15 cellular contexts compared by ENCODE assay signal in the genomic region with DNA sequence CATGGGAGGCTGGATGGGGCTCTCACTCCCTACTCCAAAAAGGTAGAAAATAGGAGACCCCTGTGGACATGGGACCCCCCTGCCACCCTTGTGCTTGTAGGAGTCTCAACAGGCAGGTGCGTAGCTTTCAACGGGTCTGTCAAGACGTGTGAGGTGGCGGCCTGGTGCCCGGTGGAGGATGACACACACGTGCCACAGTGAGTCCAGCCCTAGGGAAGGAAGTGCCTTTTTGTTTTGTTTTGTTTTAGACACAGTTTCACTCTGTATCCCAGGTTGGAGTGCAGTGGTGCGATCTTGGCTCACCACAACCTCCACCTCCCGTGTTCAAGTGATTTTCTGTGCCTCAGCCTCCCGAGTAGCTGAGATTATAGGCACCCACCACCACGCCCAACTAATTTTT. TPM values are rescaled to one million over a fixed set of nuclear protein-coding genes. Genes with fewer than 3 reads are reported as not detected.
DNase-seq lines count a peak whose midpoint lies in the region; ATAC-seq and TF ChIP-seq lines count a peak whose summit lies in the region.
"Had no signal": no experiment of that assay in that cellular context is flagged by ENCODE, and none has a peak within 500 bp of the region (broad histone marks: within the 10 kb centered on the region; RNA-seq: fewer than 3 reads in every experiment).

No MANE protein-coding gene starts in this region.

- peaks cover 69% of the 10 kb centered on the region for H3K36me3 Mint-ChIP-seq in activated CD8-positive, alpha-beta memory T cell treated with anti-CD3 and anti-CD28 coated beads, Interleukin-2, amount 10 ng/mL, durations not matched to agents 7 days and 5 days
- H3K36me3 Mint-ChIP-seq in activated naive CD8-positive, alpha-beta T cell treated with anti-CD3 and anti-CD28 coated beads, Interleukin-2, amount 10 ng/mL, durations not matched to agents 7 days and 5 days, result peaks cover 49% of the 10 kb centered on the region
- peaks cover 21% of the 10 kb centered on the region for H3K36me3 Mint-ChIP-seq in progenitor cell of endocrine pancreas (ENCODE audit: insufficient read depth)

- peak overlapping the region; percentile 91 for H3K27ac ChIP-seq in KOPT-K1 (ENCODE audit: low read depth, low read length, poor library complexity, severe bottlenecking)
- no peak overlapping the region for H3K27ac ChIP-seq in rectal smooth muscle tissue (ENCODE audit: low read depth, low read length)
- no peak overlapping the region for H3K27ac ChIP-seq in breast epithelium
- H3K27ac ChIP-seq: RWPE1, uterus had no signal

- DNase-seq in activated CD8-positive, alpha-beta memory T cell treated with anti-CD3 and anti-CD28 coated beads, Interleukin-2, amount 10 ng/mL, durations not matched to agents 7 days and 5 days, result peak; percentile 63
- no peak for DNase-seq in activated CD8-positive, alpha-beta memory T cell treated with anti-CD3 and anti-CD28 coated beads for 24 hours
- no peak for DNase-seq in activated naive CD8-positive, alpha-beta T cell treated with anti-CD3 and anti-CD28 coated beads, Interleukin-2, amount 10 ng/mL, durations not matched to agents 7 days and 5 days
- DNase-seq in breast epithelium (ENCODE audit: low spot score in 2 of 2) (no peak), DMS153 treated with DMSO at 0.1 percent for 48 hours (lab: John Stamatoyannopoulos, UW; ENCODE audit: unreplicated experiment) (no peak), progenitor cell of endocrine pancreas (ENCODE audit: low spot score, unreplicated experiment) (no peak)
- DNase-seq: mesendoderm, MG63, NCI-H1694 treated with DMSO at 0.1 percent for 48 hours, NCI-H345, uterus had no signal

- H3K4me1 ChIP-seq in rectal smooth muscle tissue (ENCODE audit: control insufficient read depth, insufficient read depth, low read length) (no peaks in the 10 kb centered on the region), breast epithelium (no peaks in the 10 kb centered on the region)
- H3K4me1 ChIP-seq: uterus had no signal

- TF ChIP-seq CTCF in breast epithelium (IDR thresholded peaks at IDR 0.05) (no peak), progenitor cell of endocrine pancreas (IDR thresholded peaks at IDR 0.05; ENCODE audit: unreplicated experiment) (no peak)

- intact Hi-C loops in breast epithelium (cut with DNase I; ENCODE audit: low total_unique reads), result no loop called here

- CTCF ChIA-PET in activated CD8-positive, alpha-beta memory T cell treated with anti-CD3 and anti-CD28 coated beads, Interleukin-2, amount 10 ng/mL, durations not matched to agents 7 days and 5 days (lab: Charles Lee), result interaction anchor here (1.0 to 3.2 kb wide), 4 partner anchors 8 to 162 kb away, joined by 3 to 21 read pairs (median 14); no protein-coding TSS in a partner anchor

- H3K27ac Mint-ChIP-seq in activated CD8-positive, alpha-beta memory T cell treated with anti-CD3 and anti-CD28 coated beads, Interleukin-2, amount 10 ng/mL, durations not matched to agents 7 days and 5 days, result peak overlapping the region; percentile 88
- H3K27ac Mint-ChIP-seq in activated naive CD8-positive, alpha-beta T cell treated with anti-CD3 and anti-CD28 coated beads, Interleukin-2, amount 10 ng/mL, durations not matched to agents 7 days and 5 days, result peak overlapping the region; percentile 95
- no peak overlapping the region for H3K27ac Mint-ChIP-seq in progenitor cell of endocrine pancreas

- no peaks in the 10 kb centered on the region for H3K9me3 ChIP-seq in KOPT-K1 (ENCODE audit: insufficient read depth, low read length, poor library complexity, severe bottlenecking)
- H3K9me3 ChIP-seq in breast epithelium, result no peaks in the 10 kb centered on the region
- H3K9me3 ChIP-seq: MG63, uterus had no signal

- no peak for TF ChIP-seq POLR2A in breast epithelium (IDR thresholded peaks at IDR 0.05)

- H3K4me3 ChIP-seq in rectal smooth muscle tissue (ENCODE audit: low read length), result peak overlapping the region; percentile 8
- H3K4me3 ChIP-seq in breast epithelium, result no peak overlapping the region
- H3K4me3 ChIP-seq: MG63, uterus had no signal

- H3K27me3 Mint-ChIP-seq in activated CD8-positive, alpha-beta memory T cell treated with anti-CD3 and anti-CD28 coated beads, Interleukin-2, amount 10 ng/mL, durations not matched to agents 7 days and 5 days, result no peaks in the 10 kb centered on the region
- no peaks in the 10 kb centered on the region for H3K27me3 Mint-ChIP-seq in activated naive CD8-positive, alpha-beta T cell treated with anti-CD3 and anti-CD28 coated beads, Interleukin-2, amount 10 ng/mL, durations not matched to agents 7 days and 5 days
- H3K27me3 Mint-ChIP-seq in progenitor cell of endocrine pancreas, result no peaks in the 10 kb centered on the region

- H3K36me3 ChIP-seq in KOPT-K1 (ENCODE audit: insufficient read depth, low read length) (peaks cover 46% of the 10 kb centered on the region), rectal smooth muscle tissue (ENCODE audit: control insufficient read depth, insufficient read depth, low read length) (no peaks in the 10 kb centered on the region), breast epithelium (no peaks in the 10 kb centered on the region)
- H3K36me3 ChIP-seq: MG63, uterus had no signal

- peak; percentile 31 for ATAC-seq in activated CD8-positive, alpha-beta memory T cell treated with anti-CD3 and anti-CD28 coated beads, Interleukin-2, amount 10 ng/mL, durations not matched to agents 7 days and 5 days
- ATAC-seq in activated naive CD8-positive, alpha-beta T cell treated with anti-CD3 and anti-CD28 coated beads, Interleukin-2, amount 10 ng/mL, durations not matched to agents 7 days and 5 days (ENCODE audit: low read depth), result peak; percentile 3

- H3K4me1 Mint-ChIP-seq in activated CD8-positive, alpha-beta memory T cell treated with anti-CD3 and anti-CD28 coated beads, Interleukin-2, amount 10 ng/mL, durations not matched to agents 7 days and 5 days, result peaks cover 55% of the 10 kb centered on the region
- H3K4me1 Mint-ChIP-seq in activated naive CD8-positive, alpha-beta T cell treated with anti-CD3 and anti-CD28 coated beads, Interleukin-2, amount 10 ng/mL, durations not matched to agents 7 days and 5 days, result peaks cover 37% of the 10 kb centered on the region
- H3K4me1 Mint-ChIP-seq in progenitor cell of endocrine pancreas (ENCODE audit: low read depth), result peaks cover 14% of the 10 kb centered on the region

- POLR2A ChIA-PET in activated naive CD8-positive, alpha-beta T cell treated with anti-CD3 and anti-CD28 coated beads, Interleukin-2, amount 10 ng/mL, durations not matched to agents 7 days and 5 days (lab: Charles Lee), result interaction anchor here (1.2 to 1.6 kb wide), 5 partner anchors 12 to 162 kb away, joined by 3 to 11 read pairs (median 5); no protein-coding TSS in a partner anchor

- no peak overlapping the region for H3K9ac ChIP-seq in rectal smooth muscle tissue (ENCODE audit: low read length)

- no peaks in the 10 kb centered on the region for H3K9me3 Mint-ChIP-seq in activated CD8-positive, alpha-beta memory T cell treated with anti-CD3 and anti-CD28 coated beads, Interleukin-2, amount 10 ng/mL, durations not matched to agents 7 days and 5 days (ENCODE audit: low read depth)
- H3K9me3 Mint-ChIP-seq in activated naive CD8-positive, alpha-beta T cell treated with anti-CD3 and anti-CD28 coated beads, Interleukin-2, amount 10 ng/mL, durations not matched to agents 7 days and 5 days, result peaks cover 2% of the 10 kb centered on the region
- H3K9me3 Mint-ChIP-seq in progenitor cell of endocrine pancreas (ENCODE audit: low read depth), result no peaks in the 10 kb centered on the region
- H3K9me3 Mint-ChIP-seq: CD14-positive monocyte had no signal

- H3K27me3 ChIP-seq in rectal smooth muscle tissue (ENCODE audit: control insufficient read depth, insufficient read depth, low read length) (no peaks in the 10 kb centered on the region), breast epithelium (no peaks in the 10 kb centered on the region)
- H3K27me3 ChIP-seq: MG63, uterus had no signal

- no peak overlapping the region for H3K4me3 Mint-ChIP-seq in activated CD8-positive, alpha-beta memory T cell treated with anti-CD3 and anti-CD28 coated beads, Interleukin-2, amount 10 ng/mL, durations not matched to agents 7 days and 5 days
- peak overlapping the region; percentile 69 for H3K4me3 Mint-ChIP-seq in activated naive CD8-positive, alpha-beta T cell treated with anti-CD3 and anti-CD28 coated beads, Interleukin-2, amount 10 ng/mL, durations not matched to agents 7 days and 5 days
- no peak overlapping the region for H3K4me3 Mint-ChIP-seq in progenitor cell of endocrine pancreas (ENCODE audit: low read depth)
- H3K4me3 Mint-ChIP-seq: CD14-positive monocyte had no signal

RNA-seq across cellular contexts. Expression of gene P2RX4, which starts 12.9 kb away (rescaled TPM):
- 10 to 100 TPM; 52.6 to 64.8 TPM for total RNA-seq in activated CD8-positive, alpha-beta memory T cell treated with anti-CD3 and anti-CD28 coated beads, Interleukin-2, amount 10 ng/mL, durations not matched to agents 7 days and 5 days
- 10 to 100 TPM; 50.7 to 52.9 TPM for total RNA-seq in activated naive CD8-positive, alpha-beta T cell treated with anti-CD3 and anti-CD28 coated beads, Interleukin-2, amount 10 ng/mL, durations not matched to agents 7 days and 5 days
- total RNA-seq in breast epithelium, result 100 to 1,000 TPM in 1 of 3 donors, 10 to 100 TPM in 2; 62.9 to 114 (median 86.9) TPM
- 23.9 and 28.3 TPM in 2 replicates for total RNA-seq in progenitor cell of endocrine pancreas
